20 cellular contexts compared by ENCODE assay signal in the genomic region with DNA sequence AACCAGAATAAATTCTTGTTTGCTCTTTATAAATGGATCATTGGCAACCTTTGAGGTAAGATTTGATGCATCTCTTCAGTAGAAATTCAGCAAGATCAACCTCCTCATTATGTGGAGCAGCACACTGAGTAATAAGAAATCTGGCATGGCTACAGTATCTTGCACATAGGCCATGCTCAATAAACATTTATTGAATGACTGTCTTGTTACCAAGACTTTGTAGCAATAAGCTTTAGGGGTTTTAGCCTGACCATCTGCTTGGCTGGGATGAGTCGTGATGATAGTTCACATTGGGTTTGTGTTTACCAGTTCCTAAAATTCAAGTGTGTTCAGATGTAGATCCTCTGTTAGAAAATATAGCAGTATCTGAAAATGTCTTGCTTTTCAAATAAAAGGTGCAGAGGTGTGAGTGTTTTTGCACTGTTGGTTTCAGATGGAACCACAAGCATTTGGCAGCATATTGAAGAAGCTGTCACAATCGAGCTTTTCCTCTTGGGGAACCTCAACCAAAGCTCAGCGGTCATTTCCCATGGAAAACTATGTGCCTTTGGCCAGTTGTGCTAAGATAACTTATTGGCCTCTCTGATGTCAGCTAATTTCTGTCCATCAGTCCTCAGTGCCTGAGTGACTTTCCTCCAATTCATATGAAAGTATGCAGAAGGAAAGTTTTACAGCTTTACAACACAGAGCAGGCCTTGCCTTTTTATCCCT.
DNase-seq lines count a peak whose midpoint lies in the region; ATAC-seq, FAIRE-seq and TF ChIP-seq lines count a peak whose summit lies in the region.
"Had no signal": no experiment of that assay in that cellular context is flagged by ENCODE, and none has a peak within 500 bp of the region (broad histone marks: within the 10 kb centered on the region; RNA-seq: fewer than 3 reads in every experiment).

No MANE protein-coding gene starts in this region.

- no TSS peak for BruUV-seq in HepG2 (replicated peaks; lab: Mats Ljungman, UMichigan)

- CTCF ChIA-PET in HepG2 (lab: Yijun Ruan, JAX; ENCODE audit: low intra/inter-chr PET ratio, low total read pairs), result no interaction called here

- no peak for TF ChIP-seq EP300 in HepG2 (IDR thresholded peaks at IDR 0.05; ENCODE audit: low read depth in 2 of 2, low read length in 2 of 2)
- no peak for TF ChIP-seq EP300 in HepG2 (CRISPR knock-in tag; IDR thresholded peaks at IDR 0.05; ENCODE audit: borderline replicate concordance)

- TF ChIP-seq POLR2A in HepG2 (IDR thresholded peaks at IDR 0.05; ENCODE audit: insufficient read depth in 1 of 2, low read depth in 2 of 2, low read length in 2 of 2), result no peak

- H3K4me3 ChIP-seq in liver (ENCODE audit: low read depth in 1 of 3, low read length in 3 of 3) (no peak overlapping the region), HepG2 (replicated peaks in 1 of 3; ENCODE audit: insufficient read depth in 1 of 3, low read depth in 2 of 3, low read length in 3 of 3) (no peak overlapping the region), adipocyte (ENCODE audit: low read length) (no peak overlapping the region)
- H3K4me3 ChIP-seq: dorsolateral prefrontal cortex, prostate gland, upper lobe of right lung had no signal

- no peak overlapping the region for H3K27ac ChIP-seq in liver (ENCODE audit: low read depth in 1 of 2, low read length in 2 of 2)
- H3K27ac ChIP-seq in HepG2 (ENCODE audit: extremely low read length, insufficient read depth, low read length), result no peak overlapping the region
- no peak overlapping the region for H3K27ac ChIP-seq in foreskin keratinocyte
- H3K27ac ChIP-seq: dorsolateral prefrontal cortex, HL-60, prostate gland, upper lobe of right lung had no signal

- TF ChIP-seq RAD21 in liver (IDR thresholded peaks at IDR 0.05) (no peak), HepG2 (CRISPR knock-in tag; IDR thresholded peaks at IDR 0.05) (no peak)

- FAIRE-seq in HepG2 (lab: Jason Lieb, UNC), result no peak
- FAIRE-seq: frontal cortex had no signal

- H3K9me3 ChIP-seq in liver (ENCODE audit: control insufficient read depth in 4 of 4, low read length in 3 of 4) (peaks cover 0 to 2% (median 0%) of the 10 kb centered on the region in 4 donors), HepG2 (ENCODE audit: low read length) (no peaks in the 10 kb centered on the region), adipocyte (ENCODE audit: control insufficient read depth, low read length) (no peaks in the 10 kb centered on the region)
- H3K9me3 ChIP-seq: prostate gland, upper lobe of right lung had no signal

- H3K36me3 ChIP-seq in liver (ENCODE audit: control insufficient read depth in 4 of 4, insufficient read depth in 3 of 4, low read depth in 1 of 4, low read length in 3 of 4) (no peaks in the 10 kb centered on the region), HepG2 (replicated peaks in 1 of 2; ENCODE audit: control insufficient read depth in 1 of 2, insufficient read depth in 2 of 2, low read length in 2 of 2) (no peaks in the 10 kb centered on the region), adipocyte (ENCODE audit: control insufficient read depth, insufficient read depth, low read length, severe bottlenecking) (no peaks in the 10 kb centered on the region)
- H3K36me3 ChIP-seq: prostate gland, upper lobe of right lung had no signal

- H3K9ac ChIP-seq in liver (ENCODE audit: low read depth in 1 of 2, low read length in 2 of 2) (no peak overlapping the region), HepG2 (ENCODE audit: insufficient read depth, low read depth, low read length) (no peak overlapping the region), adipocyte (ENCODE audit: low read length) (no peak overlapping the region)

- no peaks in the 10 kb centered on the region for H3K79me2 ChIP-seq in HepG2 (ENCODE audit: insufficient read depth, low read length)

- no peaks in the 10 kb centered on the region for H3K27me3 ChIP-seq in liver (ENCODE audit: control insufficient read depth in 4 of 4, insufficient read depth in 4 of 4, low read length in 3 of 4)
- no peaks in the 10 kb centered on the region for H3K27me3 ChIP-seq in HepG2 (ENCODE audit: control insufficient read depth in 1 of 2, insufficient read depth in 2 of 2, low read length in 2 of 2)
- no peaks in the 10 kb centered on the region for H3K27me3 ChIP-seq in adipocyte (replicated peaks; ENCODE audit: control insufficient read depth, insufficient read depth, low read length)
- H3K27me3 ChIP-seq in foreskin keratinocyte, result no peaks in the 10 kb centered on the region
- H3K27me3 ChIP-seq: dorsolateral prefrontal cortex, upper lobe of right lung had no signal

- H2AFZ ChIP-seq in HepG2 (ENCODE audit: low read length), result no peak overlapping the region

- no peak for ATAC-seq in HepG2
- ATAC-seq in foreskin keratinocyte, result peak; percentile 81
- ATAC-seq: upper lobe of right lung had no signal

- no peaks in the 10 kb centered on the region for H4K20me1 ChIP-seq in HepG2 (ENCODE audit: insufficient read depth, low read length)

- in situ Hi-C loops in HepG2 (cut with HindIII; ENCODE audit: extremely low pct_ligation_motif_present, low pct_unique_long_range_greater_than_20kb), result no loop called here

- H3K4me1 ChIP-seq in liver (ENCODE audit: control insufficient read depth in 4 of 4, insufficient read depth in 4 of 4, low read length in 3 of 4) (no peaks in the 10 kb centered on the region), HepG2 (ENCODE audit: insufficient read depth, low read length) (no peaks in the 10 kb centered on the region), adipocyte (ENCODE audit: control insufficient read depth, insufficient read depth, low read length) (peaks cover 34% of the 10 kb centered on the region), foreskin keratinocyte (no peaks in the 10 kb centered on the region)
- H3K4me1 ChIP-seq: prostate gland, upper lobe of right lung had no signal

- no peak overlapping the region for H3K4me2 ChIP-seq in HepG2 (ENCODE audit: low read depth, low read length)

- DNase-seq in HepG2 (ENCODE audit: low spot score), result no peak
- DNase-seq in adipocyte (ENCODE audit: low read depth), result peak; percentile 22
- DNase-seq in foreskin keratinocyte, result peak in 1 of 2 donors; percentile 61
- no peak for DNase-seq in iPS-NIHi11 (ENCODE audit: low spot score)
- no peak for DNase-seq in stimulated activated CD4-positive, alpha-beta T cell treated with anti-CD3 and anti-CD28 coated beads, Interleukin-4, amount 100 ng/mL, for 1 hour
- DNase-seq in central memory CD4-positive, alpha-beta T cell, result no peak
- no peak for DNase-seq in DMS79 treated with DMSO at 0.1 percent for 48 hours (lab: John Stamatoyannopoulos, UW)
- DNase-seq: activated CD4-positive, alpha-beta T cell treated with anti-CD3 and anti-CD28 coated beads for 1 hour; activated effector memory CD4-positive, alpha-beta T cell treated with anti-CD3 and anti-CD28 coated beads, Interleukin-2, amount 50 U/mL, for 16 hours; dorsolateral prefrontal cortex; KG1; naive B cell; NCI-H1436; SIG-M5; stimulated activated naive CD4-positive, alpha-beta T cell; upper lobe of right lung had no signal

- intact Hi-C loops in HepG2 (cut with micrococcal nuclease; ENCODE audit: unreplicated experiment), result no loop called here

- POLR2A ChIA-PET in HepG2 (lab: Yijun Ruan, JAX), result no interaction called here

- WGBS in liver, result 85% methylated on average over 3 of the region's 3 CpGs
- 0% methylated on average over 3 of the region's 3 CpGs for WGBS in HepG2 (ENCODE audit: low lambda C conversion rate)

- no peak for TF ChIP-seq CTCF in liver (IDR thresholded peaks at IDR 0.05; ENCODE audit: low read depth, low read length, missing input control)
- TF ChIP-seq CTCF in HepG2 (CRISPR knock-in tag; IDR thresholded peaks at IDR 0.05), result no peak
- no peak for TF ChIP-seq CTCF in foreskin keratinocyte (conservative IDR thresholded peaks at IDR 0.05)

TF ChIP-seq in liver, 16 proteins besides CTCF, POLR2A, EP300 and RAD21:
- TF ChIP-seq SP1 (IDR thresholded peaks at IDR 0.05) (no peak), FOXA1 (IDR thresholded peaks at IDR 0.05) (no peak), FOXA2 (IDR thresholded peaks at IDR 0.05) (no peak), NR2F2 (IDR thresholded peaks at IDR 0.05) (peak; percentile 43), JUND (IDR thresholded peaks at IDR 0.05) (no peak), HNF4A (conservative IDR thresholded peaks at IDR 0.05) (no peak), HNF4G (IDR thresholded peaks at IDR 0.05) (no peak)
- TF ChIP-seq, protein P1, sequence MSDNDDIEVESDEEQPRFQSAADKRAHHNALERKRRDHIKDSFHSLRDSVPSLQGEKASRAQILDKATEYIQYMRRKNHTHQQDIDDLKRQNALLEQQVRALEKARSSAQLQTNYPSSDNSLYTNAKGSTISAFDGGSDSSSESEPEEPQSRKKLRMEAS (IDR thresholded peaks at IDR 0.05), result no peak

TF ChIP-seq in HepG2, 621 proteins besides CTCF, POLR2A, EP300 and RAD21 (continues in another document):
- TF ChIP-seq ZIK1 (CRISPR knock-in tag; IDR thresholded peaks at IDR 0.05; ENCODE audit: borderline replicate concordance, low read depth) (no peak), SIN3B (IDR thresholded peaks at IDR 0.05; ENCODE audit: low read length) (no peak), ZNF251 (CRISPR knock-in tag; IDR thresholded peaks at IDR 0.05) (no peak), POLR2AphosphoS5 (IDR thresholded peaks at IDR 0.05; ENCODE audit: low read depth, low read length) (no peak), KDM6A (CRISPR knock-in tag; IDR thresholded peaks at IDR 0.05; ENCODE audit: low read depth) (no peak), HOXA3 (CRISPR knock-in tag; IDR thresholded peaks at IDR 0.05) (no peak), SRSF4 (IDR thresholded peaks at IDR 0.05; ENCODE audit: low read depth, low read length, poor library complexity, severe bottlenecking) (no peak)
- TF ChIP-seq, protein P2, sequence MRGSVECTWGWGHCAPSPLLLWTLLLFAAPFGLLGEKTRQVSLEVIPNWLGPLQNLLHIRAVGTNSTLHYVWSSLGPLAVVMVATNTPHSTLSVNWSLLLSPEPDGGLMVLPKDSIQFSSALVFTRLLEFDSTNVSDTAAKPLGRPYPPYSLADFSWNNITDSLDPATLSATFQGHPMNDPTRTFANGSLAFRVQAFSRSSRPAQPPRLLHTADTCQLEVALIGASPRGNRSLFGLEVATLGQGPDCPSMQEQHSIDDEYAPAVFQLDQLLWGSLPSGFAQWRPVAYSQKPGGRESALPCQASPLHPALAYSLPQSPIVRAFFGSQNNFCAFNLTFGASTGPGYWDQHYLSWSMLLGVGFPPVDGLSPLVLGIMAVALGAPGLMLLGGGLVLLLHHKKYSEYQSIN (CRISPR knock-in tag; IDR thresholded peaks at IDR 0.05; ENCODE audit: borderline replicate concordance), result no peak
- TF ChIP-seq, protein P3, sequence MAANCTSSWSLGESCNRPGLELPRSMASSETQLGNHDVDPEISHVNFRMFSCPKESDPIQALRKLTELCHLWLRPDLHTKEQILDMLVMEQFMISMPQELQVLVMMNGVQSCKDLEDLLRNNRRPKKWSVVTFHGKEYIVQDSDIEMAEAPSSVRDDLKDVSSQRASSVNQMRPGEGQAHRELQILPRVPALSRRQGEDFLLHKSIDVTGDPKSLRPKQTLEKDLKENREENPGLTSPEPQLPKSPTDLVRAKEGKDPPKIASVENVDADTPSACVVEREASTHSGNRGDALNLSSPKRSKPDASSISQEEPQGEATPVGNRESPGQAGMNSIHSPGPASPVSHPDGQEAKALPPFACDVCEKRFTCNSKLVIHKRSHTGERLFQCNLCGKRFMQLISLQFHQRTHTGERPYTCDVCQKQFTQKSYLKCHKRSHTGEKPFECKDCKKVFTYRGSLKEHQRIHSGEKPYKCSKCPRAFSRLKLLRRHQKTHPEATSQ (CRISPR knock-in tag; IDR thresholded peaks at IDR 0.05; ENCODE audit: borderline replicate concordance), result no peak
